ENCODE assay signal across 23 cellular contexts in the genomic region with DNA sequence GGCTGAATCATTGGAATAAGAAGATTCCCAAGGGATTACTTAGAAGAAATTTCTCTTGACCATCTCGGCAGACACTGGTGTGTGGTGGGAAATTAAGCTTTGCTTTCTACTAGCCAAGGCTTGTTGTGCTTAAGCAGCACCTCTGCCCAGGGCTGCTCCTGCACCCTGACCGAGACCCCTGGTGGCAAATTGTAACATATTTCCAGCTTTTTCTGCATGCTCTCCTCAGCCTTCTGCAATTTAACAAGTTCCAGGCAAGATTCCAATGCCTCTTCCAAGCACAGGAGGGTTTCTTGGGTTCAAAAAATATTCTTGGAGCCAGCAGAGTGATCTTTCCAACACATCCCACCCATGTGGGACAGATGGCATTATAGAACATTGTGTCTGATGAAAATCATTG.
DNase-seq lines count a peak whose midpoint lies in the region; ATAC-seq, FAIRE-seq and TF ChIP-seq lines count a peak whose summit lies in the region.
"Had no signal": no experiment of that assay in that cellular context is flagged by ENCODE, and none has a peak within 500 bp of the region (broad histone marks: within the 10 kb centered on the region; RNA-seq: fewer than 3 reads in every experiment).

No MANE protein-coding gene starts in this region.

- FAIRE-seq in GM12892 (lab: Jason Lieb, UNC): peak; percentile 33
- FAIRE-seq: A549, GM18507, H1 had no signal

- no peak for DNase-seq in BE2C
- no peak for DNase-seq in GM12892 (ENCODE audit: insufficient read length)
- peak; percentile 1 for DNase-seq in cerebellar cortex (ENCODE audit: low spot score)
- peak; percentile 25 for DNase-seq in inferior parietal cortex (ENCODE audit: extremely low spot score)
- no peak for DNase-seq in mucosa of gallbladder (ENCODE audit: low spot score)
- DNase-seq in effector memory CD8-positive, alpha-beta T cell: no peak
- DNase-seq in stimulated activated naive B cell treated with anti-CD40 and anti-IgM and Interleukin-4, amounts not matched to agents 10 μg/mL and 1 μg/mL and 100 μg/mL, for 72 hours: no peak
- DNase-seq: CD4-positive, alpha-beta T cell; COR-L47; DND-41; Karpas-422; NCI-H1417; NCI-H187 treated with DMSO at 0.1 percent for 48 hours; NCI-H2107; NCI-H510A; OCI-M1 had no signal

- H3K4me3 ChIP-seq in BE2C (ENCODE audit: low read depth, low read length): no peak overlapping the region
- H3K4me3 ChIP-seq: A549, SJSA1 had no signal

- no peaks in the 10 kb centered on the region for H3K27me3 Mint-ChIP-seq in effector memory CD8-positive, alpha-beta T cell
- no peaks in the 10 kb centered on the region for H3K27me3 Mint-ChIP-seq in stimulated activated naive B cell treated with anti-CD40 and anti-IgM and Interleukin-4, amounts not matched to agents 10 μg/mL and 1 μg/mL and 100 μg/mL, for 72 hours
- H3K27me3 Mint-ChIP-seq: CD4-positive, alpha-beta T cell had no signal

- no peaks in the 10 kb centered on the region for H3K4me1 ChIP-seq in BE2C
- H3K4me1 ChIP-seq: A549, SJSA1 had no signal

- H3K4me1 Mint-ChIP-seq in effector memory CD8-positive, alpha-beta T cell (ENCODE audit: low read depth in 2 of 2): no peaks in the 10 kb centered on the region
- no peaks in the 10 kb centered on the region for H3K4me1 Mint-ChIP-seq in stimulated activated naive B cell treated with anti-CD40 and anti-IgM and Interleukin-4, amounts not matched to agents 10 μg/mL and 1 μg/mL and 100 μg/mL, for 72 hours
- H3K4me1 Mint-ChIP-seq: B cell had no signal

- H3K36me3 Mint-ChIP-seq in effector memory CD8-positive, alpha-beta T cell (ENCODE audit: insufficient read depth): no peaks in the 10 kb centered on the region
- no peaks in the 10 kb centered on the region for H3K36me3 Mint-ChIP-seq in stimulated activated naive B cell treated with anti-CD40 and anti-IgM and Interleukin-4, amounts not matched to agents 10 μg/mL and 1 μg/mL and 100 μg/mL, for 72 hours

- TF ChIP-seq POLR2A in GM12892 (IDR thresholded peaks at IDR 0.05; ENCODE audit: low read depth, low read length): no peak

- H3K27me3 ChIP-seq in BE2C: no peaks in the 10 kb centered on the region
- H3K27me3 ChIP-seq: SJSA1 had no signal

- ATAC-seq in GM21825 (IDR thresholded peaks at IDR 0.05; ENCODE audit: unreplicated experiment): no peak
- ATAC-seq in effector memory CD8-positive, alpha-beta T cell (replicated peaks): no peak
- no peak for ATAC-seq in stimulated activated naive B cell treated with anti-CD40 and anti-IgM and Interleukin-4, amounts not matched to agents 10 μg/mL and 1 μg/mL and 100 μg/mL, for 72 hours (replicated peaks)
- ATAC-seq: A549, Right ventricle myocardium inferior had no signal

- H3K27ac Mint-ChIP-seq in effector memory CD8-positive, alpha-beta T cell: no peak overlapping the region
- H3K27ac Mint-ChIP-seq in stimulated activated naive B cell treated with anti-CD40 and anti-IgM and Interleukin-4, amounts not matched to agents 10 μg/mL and 1 μg/mL and 100 μg/mL, for 72 hours: no peak overlapping the region
- H3K27ac Mint-ChIP-seq: B cell; CD4-positive, alpha-beta T cell had no signal

- no peak overlapping the region for H3K4me3 Mint-ChIP-seq in effector memory CD8-positive, alpha-beta T cell
- H3K4me3 Mint-ChIP-seq in stimulated activated naive B cell treated with anti-CD40 and anti-IgM and Interleukin-4, amounts not matched to agents 10 μg/mL and 1 μg/mL and 100 μg/mL, for 72 hours: no peak overlapping the region
- H3K4me3 Mint-ChIP-seq: B cell; CD4-positive, alpha-beta T cell had no signal

- TF ChIP-seq CTCF in BE2C (IDR thresholded peaks at IDR 0.05; ENCODE audit: low read depth, low read length): peak; percentile 31

- H3K36me3 ChIP-seq in BE2C: no peaks in the 10 kb centered on the region
- H3K36me3 ChIP-seq: SJSA1 had no signal

- no peaks in the 10 kb centered on the region for H3K9me3 Mint-ChIP-seq in effector memory CD8-positive, alpha-beta T cell
- no peaks in the 10 kb centered on the region for H3K9me3 Mint-ChIP-seq in stimulated activated naive B cell treated with anti-CD40 and anti-IgM and Interleukin-4, amounts not matched to agents 10 μg/mL and 1 μg/mL and 100 μg/mL, for 72 hours
- H3K9me3 Mint-ChIP-seq: CD4-positive, alpha-beta T cell had no signal

- H3K9me3 ChIP-seq in BE2C: no peaks in the 10 kb centered on the region
- H3K9me3 ChIP-seq: A549, SJSA1 had no signal

Comparison
In these comparisons a context has a peak if more than half of its experiments do, and no peak if none do; other contexts are left out.
1. DNase-seq: peak in cerebellar cortex (single experiment) and inferior parietal cortex (single experiment); none in BE2C (single experiment), GM12892 (single experiment), mucosa of gallbladder (single experiment), effector memory CD8-positive, alpha-beta T cell (0 of 3) and stimulated activated naive B cell treated with anti-CD40 and anti-IgM and Interleukin-4, amounts not matched to agents 10 μg/mL and 1 μg/mL and 100 μg/mL, for 72 hours (single experiment).